Comparison of ENCODE assay signal across 1 cellular context in the genomic region with DNA sequence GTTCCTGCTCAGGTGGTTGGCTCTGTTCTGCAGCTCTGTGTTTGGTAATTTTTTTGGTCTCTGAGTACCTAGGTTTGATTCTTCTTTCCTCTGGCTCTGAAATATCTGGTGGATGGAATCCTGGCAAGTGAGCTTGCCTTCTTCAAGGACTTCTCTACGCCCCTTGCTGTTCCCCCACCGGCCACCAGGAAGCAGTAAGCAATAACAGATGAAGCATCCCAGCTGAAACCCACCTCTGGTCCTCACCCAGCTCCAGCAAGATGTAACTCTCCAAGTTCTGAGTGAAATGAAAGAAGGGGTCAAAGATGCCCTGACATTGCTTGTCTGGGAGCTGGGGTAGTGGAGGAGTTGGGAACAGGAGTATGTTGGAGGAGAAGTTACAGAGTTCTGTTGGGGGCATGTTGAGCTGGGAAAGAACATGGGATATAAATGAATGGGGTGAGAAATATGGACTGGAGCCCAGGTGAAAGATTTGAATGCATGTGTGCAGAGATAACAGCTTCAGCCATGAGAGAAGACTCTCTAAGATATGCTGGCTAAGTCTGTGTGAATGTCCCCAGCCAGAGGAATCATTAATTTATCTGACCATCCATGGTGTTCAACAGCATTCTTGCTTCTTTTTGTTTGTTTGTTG.
TF ChIP-seq lines count a peak whose summit lies in the region.

No MANE protein-coding gene starts in this region.

TF ChIP-seq in HCT116, 20 proteins besides CTCF, POLR2A, EP300 and RAD21 (continued from another document):
- TF ChIP-seq, protein P1, sequence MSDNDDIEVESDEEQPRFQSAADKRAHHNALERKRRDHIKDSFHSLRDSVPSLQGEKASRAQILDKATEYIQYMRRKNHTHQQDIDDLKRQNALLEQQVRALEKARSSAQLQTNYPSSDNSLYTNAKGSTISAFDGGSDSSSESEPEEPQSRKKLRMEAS (IDR thresholded peaks at IDR 0.05) = no peak
